In genomic region chr1:43534256-43534655, GRCh38 we compare ENCODE assay signal across 27 cellular contexts. TPM values are rescaled to one million over a fixed set of nuclear protein-coding genes. Genes with fewer than 3 reads are reported as not detected.
DNase-seq lines count a peak whose midpoint lies in the region; ATAC-seq and TF ChIP-seq lines count a peak whose summit lies in the region.
"Had no signal": no experiment of that assay in that cellular context is flagged by ENCODE, and none has a peak within 500 bp of the region (broad histone marks: within the 10 kb centered on the region; RNA-seq: fewer than 3 reads in every experiment).

No MANE protein-coding gene starts in this region.

- H3K36me3 ChIP-seq in Panc1 (ENCODE audit: control insufficient read depth, insufficient read depth, low read length) (no peaks in the 10 kb centered on the region), esophagus muscularis mucosa (peaks cover 0 to 13% (median 2%) of the 10 kb centered on the region in 4 donors)
- H3K36me3 ChIP-seq: adrenal gland, upper lobe of right lung had no signal

- no peaks in the 10 kb centered on the region for H3K27me3 Mint-ChIP-seq in progenitor cell of endocrine pancreas

- TSS peak; percentile 56 for BruUV-seq in Panc1 (replicated peaks; lab: Mats Ljungman, UMichigan)

- H3K27ac ChIP-seq in 22Rv1 (peak overlapping the region; percentile 78; the same call in 1 of the 2 replicates), Panc1 (ENCODE audit: low read length) (no peak overlapping the region), esophagus muscularis mucosa (replicated peaks in 1 of 4) (peak overlapping the region in 3 of 4 donors; percentile 9 to 92 (median 89))
- H3K27ac ChIP-seq: adrenal gland, SJCRH30, upper lobe of right lung had no signal

- TF ChIP-seq EP300 in esophagus muscularis mucosa (IDR thresholded peaks at IDR 0.05) = no peak

- no peaks in the 10 kb centered on the region for H3K9me3 Mint-ChIP-seq in progenitor cell of endocrine pancreas (ENCODE audit: low read depth)
- H3K9me3 Mint-ChIP-seq: activated naive CD4-positive, alpha-beta T cell treated with anti-CD3 and anti-CD28 coated beads, Interleukin-2, amount 10 ng/mL, durations not matched to agents 7 days and 5 days; activated T-helper 17 cell treated with anti-CD3 and anti-CD28 coated beads, Interleukin-2, amount 50 U/mL, for 72 hours; CD8-positive, alpha-beta memory T cell; memory B cell had no signal

- no peak for TF ChIP-seq CTCF in 22Rv1 (IDR thresholded peaks at IDR 0.05)
- no peak for TF ChIP-seq CTCF in Panc1 (IDR thresholded peaks at IDR 0.05)
- TF ChIP-seq CTCF in esophagus muscularis mucosa (IDR thresholded peaks at IDR 0.05) = no peak
- TF ChIP-seq CTCF in progenitor cell of endocrine pancreas (IDR thresholded peaks at IDR 0.05; ENCODE audit: unreplicated experiment) = no peak

- POLR2A ChIA-PET in Panc1 (lab: Charles Lee) = interaction anchor here (0.6 kb wide), 1 partner anchor 1246 kb away, joined by 3 read pairs; no protein-coding TSS in a partner anchor

- H3K4me1 Mint-ChIP-seq in progenitor cell of endocrine pancreas (ENCODE audit: low read depth) = peaks cover 79% of the 10 kb centered on the region

- H3K4me3 ChIP-seq in Panc1 (ENCODE audit: low read depth in 2 of 2, low read length in 2 of 2) (no peak overlapping the region), esophagus muscularis mucosa (no peak overlapping the region)
- H3K4me3 ChIP-seq: A549, adrenal gland, HAP-1, Peyer's patch, SJCRH30, upper lobe of right lung had no signal

- no peak for DNase-seq in Panc1 (ENCODE audit: low read depth, low spot score)
- DNase-seq in esophagus muscularis mucosa (ENCODE audit: extremely low spot score) = no peak
- no peak for DNase-seq in progenitor cell of endocrine pancreas (ENCODE audit: low spot score, unreplicated experiment)
- DNase-seq in NCI-H2081 (lab: John Stamatoyannopoulos, UW) = no peak
- DNase-seq in hypothalamus (lab: John Stamatoyannopoulos, UW) = no peak
- DNase-seq: activated CD4-positive, alpha-beta T cell treated with anti-CD3 and anti-CD28 coated beads for 48 hours; activated naive CD4-positive, alpha-beta T cell treated with anti-CD3 and anti-CD28 coated beads, Interleukin-2, amount 10 ng/mL, durations not matched to agents 7 days and 5 days; adrenal gland; NCI-H1436; NCI-H2081 treated with DMSO at 0.1 percent for 48 hours; NCI-H226; NCI-H69; posterior cingulate gyrus; SJCRH30; stimulated activated CD4-positive, alpha-beta T cell treated with anti-CD3 and anti-CD28 coated beads, Interleukin-4, amount 100 ng/mL, for 24 hours; SW 1271 had no signal

- H3K4me3 Mint-ChIP-seq in progenitor cell of endocrine pancreas (ENCODE audit: low read depth) = peak overlapping the region; percentile 17
- H3K4me3 Mint-ChIP-seq: activated naive CD4-positive, alpha-beta T cell treated with anti-CD3 and anti-CD28 coated beads, Interleukin-2, amount 10 ng/mL, durations not matched to agents 7 days and 5 days; activated T-helper 17 cell treated with anti-CD3 and anti-CD28 coated beads, Interleukin-2, amount 50 U/mL, for 72 hours; memory B cell had no signal

- in situ Hi-C loops in Panc1 (cut with HindIII; ENCODE audit: low pct_unique_long_range_greater_than_20kb, low sequenced_read_pairs) = no loop called here

- H3K9me3 ChIP-seq in Panc1 (ENCODE audit: control insufficient read depth, insufficient read depth, low read depth, low read length) (no peaks in the 10 kb centered on the region), esophagus muscularis mucosa (no peaks in the 10 kb centered on the region)
- H3K9me3 ChIP-seq: A549, adrenal gland, HAP-1, Peyer's patch, SJCRH30, upper lobe of right lung had no signal

- H3K36me3 Mint-ChIP-seq in progenitor cell of endocrine pancreas (ENCODE audit: insufficient read depth) = peaks cover 20% of the 10 kb centered on the region
- H3K36me3 Mint-ChIP-seq: CD8-positive, alpha-beta memory T cell had no signal

- ATAC-seq in Panc1 (no peak), GM19328 (IDR thresholded peaks at IDR 0.05; ENCODE audit: unreplicated experiment) (no peak), HG02885 (IDR thresholded peaks at IDR 0.05; ENCODE audit: poor library complexity, unreplicated experiment) (no peak)
- ATAC-seq: A549; activated T-helper 17 cell treated with anti-CD3 and anti-CD28 coated beads, Interleukin-2, amount 50 U/mL, for 72 hours; sciatic nerve; upper lobe of right lung had no signal

- no peaks in the 10 kb centered on the region for H3K27me3 ChIP-seq in Panc1 (ENCODE audit: control insufficient read depth, insufficient read depth, low read length)
- no peaks in the 10 kb centered on the region for H3K27me3 ChIP-seq in esophagus muscularis mucosa
- H3K27me3 ChIP-seq: adrenal gland, Peyer's patch, SJCRH30, upper lobe of right lung had no signal

- TF ChIP-seq POLR2A in esophagus muscularis mucosa (IDR thresholded peaks at IDR 0.05; ENCODE audit: low read depth) = no peak

- intact Hi-C loops in Panc1 (cut with micrococcal nuclease; ENCODE audit: unreplicated experiment) = no loop called here
- intact Hi-C loops in esophagus muscularis mucosa (cut with DNase I) = loop anchor here (10.0 kb wide), 1 partner anchor 401 kb away; the partner anchor contains the start of gene ARTN

- peak overlapping the region; percentile 35 for H3K27ac Mint-ChIP-seq in progenitor cell of endocrine pancreas
- H3K27ac Mint-ChIP-seq: activated naive CD4-positive, alpha-beta T cell treated with anti-CD3 and anti-CD28 coated beads, Interleukin-2, amount 10 ng/mL, durations not matched to agents 7 days and 5 days; activated T-helper 17 cell treated with anti-CD3 and anti-CD28 coated beads, Interleukin-2, amount 50 U/mL, for 72 hours; memory B cell had no signal

- H3K4me1 ChIP-seq in Panc1 (ENCODE audit: control insufficient read depth, insufficient read depth, low read length) = peaks cover 7% of the 10 kb centered on the region
- peaks cover 12 to 67% (median 57%) of the 10 kb centered on the region in 4 donors for H3K4me1 ChIP-seq in esophagus muscularis mucosa

- WGBS in esophagus muscularis mucosa = 82% methylated on average over 2 of the region's 2 CpGs

- CTCF ChIA-PET in Panc1 (lab: Charles Lee) = interaction anchor here (0.6 kb wide), 1 partner anchor 72 kb away, joined by 10 read pairs; no protein-coding TSS in a partner anchor

RNA-seq across cellular contexts. Expression of gene PTPRF, which starts 3.6 kb away (rescaled TPM):
- total RNA-seq in Panc1 (2021; ENCODE audit: unreplicated experiment) = 77.5 TPM
- 85.9 TPM for polyA plus RNA-seq in Panc1 (2012; ENCODE audit: insufficient read length)
- 10 to 100 TPM; 33.8 to 84.2 (median 53.7) TPM for total RNA-seq in esophagus muscularis mucosa
- total RNA-seq in progenitor cell of endocrine pancreas = 482 and 520 TPM in 2 replicates
- polyA plus RNA-seq: CD8-positive, alpha-beta memory T cell had no signal
